Comparison of ENCODE assay signal across 33 cellular contexts in genomic region chr16:75629132-75629531, GRCh38. TPM values are rescaled to one million over a fixed set of nuclear protein-coding genes. Genes with fewer than 3 reads are reported as not detected.
DNase-seq lines count a peak whose midpoint lies in the region; ATAC-seq, FAIRE-seq and TF ChIP-seq lines count a peak whose summit lies in the region.
"Had no signal": no experiment of that assay in that cellular context is flagged by ENCODE, and none has a peak within 500 bp of the region (broad histone marks: within the 10 kb centered on the region; RNA-seq: fewer than 3 reads in every experiment).

No MANE protein-coding gene starts in this region.

- H3K4me3 Mint-ChIP-seq in T-helper 1 cell treated with Interleukin-12 subunit alpha and Interleukin-12 subunit beta and Interleukin-4 antibody, amounts not matched to agents 30 μg/mL and 1 μg/mL, for 36 hours = peak overlapping the region; percentile 11
- H3K4me3 Mint-ChIP-seq in activated naive CD8-positive, alpha-beta T cell treated with anti-CD3 and anti-CD28 coated beads, Interleukin-2, amount 50 U/mL, for 24 hours = no peak overlapping the region
- no peak overlapping the region for H3K4me3 Mint-ChIP-seq in stimulated activated memory B cell treated with anti-CD40 and anti-IgM and Interleukin-4, amounts not matched to agents 10 μg/mL and 1 μg/mL and 100 μg/mL, for 72 hours

- H3K4me3 ChIP-seq in HepG2 (replicated peaks in 1 of 3; ENCODE audit: insufficient read depth in 1 of 3, low read depth in 2 of 3, low read length in 3 of 3) (no peak overlapping the region), right lobe of liver (no peak overlapping the region), psoas muscle (no peak overlapping the region)
- H3K4me3 ChIP-seq: adrenal gland, body of pancreas, smooth muscle cell, tibial nerve had no signal

- no peak for ATAC-seq in HepG2
- ATAC-seq in right lobe of liver = no peak
- no peak for ATAC-seq in activated naive CD8-positive, alpha-beta T cell treated with anti-CD3 and anti-CD28 coated beads, Interleukin-2, amount 50 U/mL, for 24 hours
- no peak for ATAC-seq in stimulated activated memory B cell treated with anti-CD40 and anti-IgM and Interleukin-4, amounts not matched to agents 10 μg/mL and 1 μg/mL and 100 μg/mL, for 72 hours
- ATAC-seq in psoas muscle = no peak
- ATAC-seq: body of pancreas, HCT116 had no signal

- peaks cover 44 to 70% of the 10 kb centered on the region in 2 experiments for H3K36me3 ChIP-seq in HepG2 (replicated peaks in 1 of 2; ENCODE audit: control insufficient read depth in 1 of 2, insufficient read depth in 2 of 2, low read length in 2 of 2)
- peaks cover 9 to 84% (median 36%) of the 10 kb centered on the region in 4 donors for H3K36me3 ChIP-seq in right lobe of liver
- H3K36me3 ChIP-seq in psoas muscle (ENCODE audit: insufficient read depth in 1 of 2, low read depth in 1 of 2) = peaks cover 43 to 96% of the 10 kb centered on the region in 2 donors

- H3K4me1 ChIP-seq in HepG2 (ENCODE audit: insufficient read depth, low read length) (peaks cover 19% of the 10 kb centered on the region; the same call in 1 of the 2 replicates), right lobe of liver (no peaks in the 10 kb centered on the region), psoas muscle (no peaks in the 10 kb centered on the region)
- H3K4me1 ChIP-seq: adrenal gland, body of pancreas, tibial nerve had no signal

- H3K4me2 ChIP-seq in HepG2 (ENCODE audit: low read depth, low read length) = no peak overlapping the region
- H3K4me2 ChIP-seq: smooth muscle cell had no signal

- no peak for TF ChIP-seq RAD21 in HepG2 (CRISPR knock-in tag; IDR thresholded peaks at IDR 0.05)

- no peak for DNase-seq in T-helper 1 cell
- DNase-seq in HepG2 (ENCODE audit: low spot score) = no peak
- no peak for DNase-seq in right lobe of liver
- DNase-seq in activated naive CD8-positive, alpha-beta T cell treated with anti-CD3 and anti-CD28 coated beads, Interleukin-2, amount 50 U/mL, for 24 hours = no peak
- DNase-seq in psoas muscle = no peak
- DNase-seq in H54 (ENCODE audit: insufficient read length, low spot score) = no peak
- DNase-seq: activated T-cell treated with anti-CD3 and anti-CD28 coated beads, Interleukin-2, amount 50 U/mL, for 48 hours; body of pancreas; glutamatergic neuron; Karpas-422; MV-4-11; NCI-H1436 treated with DMSO at 0.1 percent for 48 hours; NCI-H446 treated with DMSO at 0.1 percent for 48 hours; NCI-H82; retina; RPMI8226; stimulated activated CD4-positive, alpha-beta T cell treated with anti-CD3 and anti-CD28 coated beads, Interleukin-2, amount 100 ng/mL, for 24 hours had no signal

- no peaks in the 10 kb centered on the region for H3K79me2 ChIP-seq in HepG2 (ENCODE audit: insufficient read depth, low read length)

- H3K27me3 ChIP-seq in HepG2 (ENCODE audit: control insufficient read depth in 1 of 2, insufficient read depth in 2 of 2, low read length in 2 of 2) (no peaks in the 10 kb centered on the region), right lobe of liver (no peaks in the 10 kb centered on the region), psoas muscle (ENCODE audit: insufficient read depth in 3 of 3, low read length in 2 of 3) (no peaks in the 10 kb centered on the region)
- H3K27me3 ChIP-seq: adrenal gland, body of pancreas, tibial nerve had no signal

- peak overlapping the region; percentile 58 for H3K27ac Mint-ChIP-seq in T-helper 1 cell treated with Interleukin-12 subunit alpha and Interleukin-12 subunit beta and Interleukin-4 antibody, amounts not matched to agents 30 μg/mL and 1 μg/mL, for 36 hours
- peak overlapping the region; percentile 73 for H3K27ac Mint-ChIP-seq in activated naive CD8-positive, alpha-beta T cell treated with anti-CD3 and anti-CD28 coated beads, Interleukin-2, amount 50 U/mL, for 24 hours
- H3K27ac Mint-ChIP-seq in stimulated activated memory B cell treated with anti-CD40 and anti-IgM and Interleukin-4, amounts not matched to agents 10 μg/mL and 1 μg/mL and 100 μg/mL, for 72 hours = peak overlapping the region; percentile 11

- FAIRE-seq in HepG2 (lab: Jason Lieb, UNC) (no peak), H54 (lab: Jason Lieb, UNC) (no peak)
- FAIRE-seq: GM12891, islet of Langerhans had no signal

- TF ChIP-seq EP300 in HepG2 (IDR thresholded peaks at IDR 0.05; ENCODE audit: low read depth in 2 of 2, low read length in 2 of 2) (no peak), HepG2 (CRISPR knock-in tag; IDR thresholded peaks at IDR 0.05; ENCODE audit: borderline replicate concordance) (no peak)

- TF ChIP-seq CTCF in HepG2 (CRISPR knock-in tag; IDR thresholded peaks at IDR 0.05) (no peak), right lobe of liver (IDR thresholded peaks at IDR 0.05) (no peak), psoas muscle (IDR thresholded peaks at IDR 0.05) (no peak)

- intact Hi-C loops in HepG2 (cut with micrococcal nuclease; ENCODE audit: unreplicated experiment) (no loop called here), right lobe of liver (cut with DNase I) (no loop called here), psoas muscle (cut with DNase I) (no loop called here)

- POLR2A ChIA-PET in HepG2 (lab: Yijun Ruan, JAX) = no interaction called here

- H3K27ac ChIP-seq in HepG2 (ENCODE audit: extremely low read length, insufficient read depth, low read length) = no peak overlapping the region
- no peak overlapping the region for H3K27ac ChIP-seq in right lobe of liver
- no peak overlapping the region for H3K27ac ChIP-seq in psoas muscle
- H3K27ac ChIP-seq: 22Rv1, adrenal gland, body of pancreas, tibial nerve, VCaP had no signal

- no TSS peak for BruUV-seq in HepG2 (replicated peaks; lab: Mats Ljungman, UMichigan)

- in situ Hi-C loops in HepG2 (cut with HindIII; ENCODE audit: extremely low pct_ligation_motif_present, low pct_unique_long_range_greater_than_20kb) = no loop called here

- H3K9me3 ChIP-seq in HepG2 (ENCODE audit: low read length) (no peaks in the 10 kb centered on the region), right lobe of liver (no peaks in the 10 kb centered on the region), psoas muscle (no peaks in the 10 kb centered on the region)
- H3K9me3 ChIP-seq: adrenal gland, body of pancreas, tibial nerve had no signal

- H3K9me3 Mint-ChIP-seq in T-helper 1 cell treated with Interleukin-12 subunit alpha and Interleukin-12 subunit beta and Interleukin-4 antibody, amounts not matched to agents 30 μg/mL and 1 μg/mL, for 36 hours = no peaks in the 10 kb centered on the region
- H3K9me3 Mint-ChIP-seq in activated naive CD8-positive, alpha-beta T cell treated with anti-CD3 and anti-CD28 coated beads, Interleukin-2, amount 50 U/mL, for 24 hours = no peaks in the 10 kb centered on the region
- no peaks in the 10 kb centered on the region for H3K9me3 Mint-ChIP-seq in stimulated activated memory B cell treated with anti-CD40 and anti-IgM and Interleukin-4, amounts not matched to agents 10 μg/mL and 1 μg/mL and 100 μg/mL, for 72 hours

- no peak overlapping the region for H2AFZ ChIP-seq in HepG2 (ENCODE audit: low read length)

- H3K9ac ChIP-seq in HepG2 (ENCODE audit: insufficient read depth, low read depth, low read length) = no peak overlapping the region

- H4K20me1 ChIP-seq in HepG2 (ENCODE audit: insufficient read depth, low read length) = no peaks in the 10 kb centered on the region

- H3K4me1 Mint-ChIP-seq in T-helper 1 cell treated with Interleukin-12 subunit alpha and Interleukin-12 subunit beta and Interleukin-4 antibody, amounts not matched to agents 30 μg/mL and 1 μg/mL, for 36 hours (ENCODE audit: low read depth) = peaks cover 32% of the 10 kb centered on the region
- H3K4me1 Mint-ChIP-seq in activated naive CD8-positive, alpha-beta T cell treated with anti-CD3 and anti-CD28 coated beads, Interleukin-2, amount 50 U/mL, for 24 hours = peaks cover 15% of the 10 kb centered on the region
- no peaks in the 10 kb centered on the region for H3K4me1 Mint-ChIP-seq in stimulated activated memory B cell treated with anti-CD40 and anti-IgM and Interleukin-4, amounts not matched to agents 10 μg/mL and 1 μg/mL and 100 μg/mL, for 72 hours

- H3K27me3 Mint-ChIP-seq in T-helper 1 cell treated with Interleukin-12 subunit alpha and Interleukin-12 subunit beta and Interleukin-4 antibody, amounts not matched to agents 30 μg/mL and 1 μg/mL, for 36 hours (ENCODE audit: low read depth) = no peaks in the 10 kb centered on the region
- no peaks in the 10 kb centered on the region for H3K27me3 Mint-ChIP-seq in activated naive CD8-positive, alpha-beta T cell treated with anti-CD3 and anti-CD28 coated beads, Interleukin-2, amount 50 U/mL, for 24 hours
- no peaks in the 10 kb centered on the region for H3K27me3 Mint-ChIP-seq in stimulated activated memory B cell treated with anti-CD40 and anti-IgM and Interleukin-4, amounts not matched to agents 10 μg/mL and 1 μg/mL and 100 μg/mL, for 72 hours

- CTCF ChIA-PET in HepG2 (lab: Yijun Ruan, JAX; ENCODE audit: low intra/inter-chr PET ratio, low total read pairs) = no interaction called here

- H3K36me3 Mint-ChIP-seq in T-helper 1 cell treated with Interleukin-12 subunit alpha and Interleukin-12 subunit beta and Interleukin-4 antibody, amounts not matched to agents 30 μg/mL and 1 μg/mL, for 36 hours (ENCODE audit: low read depth) = peaks cover 71% of the 10 kb centered on the region
- peaks cover 78% of the 10 kb centered on the region for H3K36me3 Mint-ChIP-seq in activated naive CD8-positive, alpha-beta T cell treated with anti-CD3 and anti-CD28 coated beads, Interleukin-2, amount 50 U/mL, for 24 hours (ENCODE audit: low read depth)
- H3K36me3 Mint-ChIP-seq in stimulated activated memory B cell treated with anti-CD40 and anti-IgM and Interleukin-4, amounts not matched to agents 10 μg/mL and 1 μg/mL and 100 μg/mL, for 72 hours = peaks cover 68% of the 10 kb centered on the region

- TF ChIP-seq POLR2A in HepG2 (IDR thresholded peaks at IDR 0.05; ENCODE audit: insufficient read depth in 1 of 2, low read depth in 2 of 2, low read length in 2 of 2) = no peak
- no peak for TF ChIP-seq POLR2A in right lobe of liver (IDR thresholded peaks at IDR 0.05)
- TF ChIP-seq POLR2A in H54 (IDR thresholded peaks at IDR 0.05; ENCODE audit: low read depth, low read length) = no peak

- WGBS in HepG2 (ENCODE audit: low lambda C conversion rate) = 98% methylated on average over 10 of the region's 10 CpGs
- 90% methylated on average over 10 of the region's 10 CpGs for WGBS in right lobe of liver (ENCODE audit: insufficient coverage, low coverage, low lambda C conversion rate, missing lambda C conversion rate)
- 88 to 89% (median 89%) methylated on average over 10 of the region's 10 CpGs for WGBS in psoas muscle, 3 donors

RNA-seq across cellular contexts. Expression of gene ADAT1, which starts 6.1 kb away (rescaled TPM):
- total RNA-seq in HepG2 (2016; rRNA removed; fragmentation: Illumina TruSeq; extraction: Trizol) (40.8 and 50.7 TPM in 2 replicates), right lobe of liver (10 to 100 TPM; 17.7 to 29.7 (median 20.7) TPM), psoas muscle (10 to 100 TPM; 15.6 to 25.3 (median 20.3) TPM)
- total RNA-seq in HepG2 (2016; cell fraction: cytosol; rRNA removed; fragmentation: Illumina TruSeq; extraction: Trizol; ENCODE audit: low read depth) = 13.1 and 19.3 TPM in 2 replicates
- 36.9 and 42.7 TPM in 2 replicates for total RNA-seq in HepG2 (2016; cell fraction: insoluble cytoplasmic fraction; rRNA removed; fragmentation: Illumina TruSeq; extraction: Trizol)
- 27.3 and 35.6 TPM in 2 replicates for total RNA-seq in HepG2 (2016; cell fraction: membrane; rRNA removed; fragmentation: Illumina TruSeq; extraction: Trizol)
- total RNA-seq in HepG2 (2016; cell fraction: nucleus; rRNA removed; fragmentation: Illumina TruSeq; extraction: Trizol) = 52.6 and 53.3 TPM in 2 replicates
- polyA plus RNA-seq in HepG2 (2011; rRNA removed) (15.5 and 18.4 TPM in 2 replicates), psoas muscle (10 to 100 TPM in 2 of 3 donors, 1 to 10 TPM in 1; 6.9 to 26.1 (median 14.7) TPM)
- polyA plus RNA-seq in HepG2 (2011; cell fraction: cytosol; rRNA removed) = 12.6 and 18.0 TPM in 2 replicates
- polyA plus RNA-seq in HepG2 (2011; cell fraction: nucleus; rRNA removed) = 16.4 and 28.9 TPM in 2 replicates
- polyA plus RNA-seq in HepG2 (2012) = 15.1 and 16.1 TPM in 2 replicates
- 3.0 and 3.6 TPM in 2 replicates for polyA plus RNA-seq in HepG2 (2016; cell fraction: cytosol; fragmentation: Illumina TruSeq; extraction: Trizol; ENCODE audit: low read depth)
- 29.9 and 30.3 TPM in 2 replicates for polyA plus RNA-seq in HepG2 (2016; cell fraction: insoluble cytoplasmic fraction; fragmentation: Illumina TruSeq; extraction: Trizol; ENCODE audit: low read depth)
- 11.9 and 13.6 TPM in 2 replicates for polyA plus RNA-seq in HepG2 (2016; cell fraction: membrane; fragmentation: Illumina TruSeq; extraction: Trizol; ENCODE audit: low read depth)
- 56.7 and 65.5 TPM in 2 replicates for polyA plus RNA-seq in HepG2 (2016; cell fraction: nucleus; fragmentation: Illumina TruSeq; extraction: Trizol; ENCODE audit: insufficient read depth, low read depth)
- polyA minus RNA-seq in HepG2 (2011; rRNA and poly(A)+ RNA removed; ENCODE audit: low replicate concordance) = 23.3 and 62.1 TPM in 2 replicates
- polyA minus RNA-seq in HepG2 (2011; cell fraction: cytosol; rRNA and poly(A)+ RNA removed) = 12.8 and 13.9 TPM in 2 replicates
- polyA minus RNA-seq in HepG2 (2011; cell fraction: nucleus; rRNA and poly(A)+ RNA removed) = 32.4 and 41.4 TPM in 2 replicates

RNA-seq across cellular contexts. Expression of gene KARS1, which starts 18.3 kb away (rescaled TPM):
- total RNA-seq in HepG2 (2016; rRNA removed; fragmentation: Illumina TruSeq; extraction: Trizol) = 276 and 379 TPM in 2 replicates
- 95.8 and 98.0 TPM in 2 replicates for total RNA-seq in HepG2 (2016; cell fraction: cytosol; rRNA removed; fragmentation: Illumina TruSeq; extraction: Trizol; ENCODE audit: low read depth)
- 278 and 398 TPM in 2 replicates for total RNA-seq in HepG2 (2016; cell fraction: insoluble cytoplasmic fraction; rRNA removed; fragmentation: Illumina TruSeq; extraction: Trizol)
- 157 and 166 TPM in 2 replicates for total RNA-seq in HepG2 (2016; cell fraction: membrane; rRNA removed; fragmentation: Illumina TruSeq; extraction: Trizol)
- 113 and 115 TPM in 2 replicates for total RNA-seq in HepG2 (2016; cell fraction: nucleus; rRNA removed; fragmentation: Illumina TruSeq; extraction: Trizol)
- 111 and 141 TPM in 2 replicates for polyA plus RNA-seq in HepG2 (2011; rRNA removed)
- polyA plus RNA-seq in HepG2 (2011; cell fraction: cytosol; rRNA removed) = 112 and 133 TPM in 2 replicates
- polyA plus RNA-seq in HepG2 (2011; cell fraction: nucleus; rRNA removed) = 47.2 and 50.5 TPM in 2 replicates
- 147 and 191 TPM in 2 replicates for polyA plus RNA-seq in HepG2 (2012)
- 70.1 and 76.3 TPM in 2 replicates for polyA plus RNA-seq in HepG2 (2016; cell fraction: cytosol; fragmentation: Illumina TruSeq; extraction: Trizol; ENCODE audit: low read depth)
- polyA plus RNA-seq in HepG2 (2016; cell fraction: insoluble cytoplasmic fraction; fragmentation: Illumina TruSeq; extraction: Trizol; ENCODE audit: low read depth) = 373 and 381 TPM in 2 replicates
- 126 and 136 TPM in 2 replicates for polyA plus RNA-seq in HepG2 (2016; cell fraction: membrane; fragmentation: Illumina TruSeq; extraction: Trizol; ENCODE audit: low read depth)
- polyA plus RNA-seq in HepG2 (2016; cell fraction: nucleus; fragmentation: Illumina TruSeq; extraction: Trizol; ENCODE audit: insufficient read depth, low read depth) = 131 and 143 TPM in 2 replicates
- 97.4 and 136 TPM in 2 replicates for polyA minus RNA-seq in HepG2 (2011; rRNA and poly(A)+ RNA removed; ENCODE audit: low replicate concordance)
- polyA minus RNA-seq in HepG2 (2011; cell fraction: cytosol; rRNA and poly(A)+ RNA removed) = 71.7 and 75.4 TPM in 2 replicates
- polyA minus RNA-seq in HepG2 (2011; cell fraction: nucleus; rRNA and poly(A)+ RNA removed) = 102 and 113 TPM in 2 replicates
- total RNA-seq in right lobe of liver = 10 to 100 TPM; 40.0 to 85.0 (median 53.8) TPM
- total RNA-seq in psoas muscle = 100 to 1,000 TPM; 162 to 185 (median 178) TPM
- 100 to 1,000 TPM; 172 to 232 (median 208) TPM for polyA plus RNA-seq in psoas muscle

RNA-seq across cellular contexts. Expression of gene TERF2IP, which starts 18.4 kb away (rescaled TPM):
- total RNA-seq in HepG2 (2016; rRNA removed; fragmentation: Illumina TruSeq; extraction: Trizol) = 50.2 and 53.1 TPM in 2 replicates
- total RNA-seq in HepG2 (2016; cell fraction: cytosol; rRNA removed; fragmentation: Illumina TruSeq; extraction: Trizol; ENCODE audit: low read depth) = 4.5 and 5.6 TPM in 2 replicates
- 47.0 and 50.4 TPM in 2 replicates for total RNA-seq in HepG2 (2016; cell fraction: insoluble cytoplasmic fraction; rRNA removed; fragmentation: Illumina TruSeq; extraction: Trizol)
- 15.4 and 16.3 TPM in 2 replicates for total RNA-seq in HepG2 (2016; cell fraction: membrane; rRNA removed; fragmentation: Illumina TruSeq; extraction: Trizol)
- total RNA-seq in HepG2 (2016; cell fraction: nucleus; rRNA removed; fragmentation: Illumina TruSeq; extraction: Trizol) = 22.0 and 25.2 TPM in 2 replicates
- polyA plus RNA-seq in HepG2 (2011; rRNA removed) = 22.5 and 26.4 TPM in 2 replicates
- 20.9 and 23.4 TPM in 2 replicates for polyA plus RNA-seq in HepG2 (2011; cell fraction: cytosol; rRNA removed)
- polyA plus RNA-seq in HepG2 (2011; cell fraction: nucleus; rRNA removed) = 16.9 and 23.8 TPM in 2 replicates
- polyA plus RNA-seq in HepG2 (2012) = 51.0 and 52.3 TPM in 2 replicates
- 4.3 and 4.4 TPM in 2 replicates for polyA plus RNA-seq in HepG2 (2016; cell fraction: cytosol; fragmentation: Illumina TruSeq; extraction: Trizol; ENCODE audit: low read depth)
- polyA plus RNA-seq in HepG2 (2016; cell fraction: insoluble cytoplasmic fraction; fragmentation: Illumina TruSeq; extraction: Trizol; ENCODE audit: low read depth) = 59.2 and 60.0 TPM in 2 replicates
- polyA plus RNA-seq in HepG2 (2016; cell fraction: membrane; fragmentation: Illumina TruSeq; extraction: Trizol; ENCODE audit: low read depth) = 10.4 and 10.7 TPM in 2 replicates
- 40.1 and 43.8 TPM in 2 replicates for polyA plus RNA-seq in HepG2 (2016; cell fraction: nucleus; fragmentation: Illumina TruSeq; extraction: Trizol; ENCODE audit: insufficient read depth, low read depth)
- 7.3 and 15.7 TPM in 2 replicates for polyA minus RNA-seq in HepG2 (2011; rRNA and poly(A)+ RNA removed; ENCODE audit: low replicate concordance)
- polyA minus RNA-seq in HepG2 (2011; cell fraction: cytosol; rRNA and poly(A)+ RNA removed) = 20.4 and 22.3 TPM in 2 replicates
- 20.6 and 21.0 TPM in 2 replicates for polyA minus RNA-seq in HepG2 (2011; cell fraction: nucleus; rRNA and poly(A)+ RNA removed)
- 10 to 100 TPM; 16.0 to 25.1 (median 23.2) TPM for total RNA-seq in right lobe of liver
- 10 to 100 TPM; 48.0 to 59.0 (median 56.6) TPM for total RNA-seq in psoas muscle
- polyA plus RNA-seq in psoas muscle = 10 to 100 TPM; 29.8 to 56.5 (median 45.8) TPM

RNA-seq across cellular contexts. Expression of gene CPHXL2, which starts 47.7 kb away (rescaled TPM):
- total RNA-seq in HepG2 (2016; rRNA removed; fragmentation: Illumina TruSeq; extraction: Trizol) = not detected in 2 replicates
- not detected in 2 replicates for total RNA-seq in HepG2 (2016; cell fraction: cytosol; rRNA removed; fragmentation: Illumina TruSeq; extraction: Trizol; ENCODE audit: low read depth)
- total RNA-seq in HepG2 (2016; cell fraction: insoluble cytoplasmic fraction; rRNA removed; fragmentation: Illumina TruSeq; extraction: Trizol) = not detected in 2 replicates
- not detected in 2 replicates for total RNA-seq in HepG2 (2016; cell fraction: membrane; rRNA removed; fragmentation: Illumina TruSeq; extraction: Trizol)
- not detected in 2 replicates for total RNA-seq in HepG2 (2016; cell fraction: nucleus; rRNA removed; fragmentation: Illumina TruSeq; extraction: Trizol)
- polyA plus RNA-seq in HepG2 (2011; rRNA removed) = not detected in 2 replicates
- not detected in 2 replicates for polyA plus RNA-seq in HepG2 (2011; cell fraction: cytosol; rRNA removed)
- polyA plus RNA-seq in HepG2 (2011; cell fraction: nucleus; rRNA removed) = not detected in 2 replicates
- polyA plus RNA-seq in HepG2 (2012) = not detected in 2 replicates
- polyA plus RNA-seq in HepG2 (2016; cell fraction: cytosol; fragmentation: Illumina TruSeq; extraction: Trizol; ENCODE audit: low read depth) = not detected in 2 replicates
- polyA plus RNA-seq in HepG2 (2016; cell fraction: insoluble cytoplasmic fraction; fragmentation: Illumina TruSeq; extraction: Trizol; ENCODE audit: low read depth) = not detected in 2 replicates
- not detected in 2 replicates for polyA plus RNA-seq in HepG2 (2016; cell fraction: membrane; fragmentation: Illumina TruSeq; extraction: Trizol; ENCODE audit: low read depth)
- not detected in 2 replicates for polyA plus RNA-seq in HepG2 (2016; cell fraction: nucleus; fragmentation: Illumina TruSeq; extraction: Trizol; ENCODE audit: insufficient read depth, low read depth)
- polyA minus RNA-seq in HepG2 (2011; rRNA and poly(A)+ RNA removed; ENCODE audit: low replicate concordance) = not detected in 2 replicates
- not detected in 2 replicates for polyA minus RNA-seq in HepG2 (2011; cell fraction: cytosol; rRNA and poly(A)+ RNA removed)
- polyA minus RNA-seq in HepG2 (2011; cell fraction: nucleus; rRNA and poly(A)+ RNA removed) = not detected in 2 replicates
- not detected for total RNA-seq in right lobe of liver
- total RNA-seq in psoas muscle = not detected
- polyA plus RNA-seq in psoas muscle = not detected
- total RNA-seq: adrenal gland; body of pancreas; chondrocyte; epithelial cell of proximal tubule; liver; osteocyte; SK-MEL-5; smooth muscle cell; T-helper 1 cell treated with Interleukin-12 subunit alpha and Interleukin-12 subunit beta and Interleukin-4 antibody, amounts not matched to agents 30 ng/mL and 1 ng/mL, for 36 hours; tibial nerve had no signal
- polyA plus RNA-seq: adrenal gland, liver, smooth muscle cell had no signal

Comparison
In these comparisons a context has a peak if more than half of its experiments do, and no peak if none do; other contexts are left out.
1. H3K27ac Mint-ChIP-seq: peak in every context shown above with its lines; median percentile 73 in activated naive CD8-positive, alpha-beta T cell treated with anti-CD3 and anti-CD28 coated beads, Interleukin-2, amount 50 U/mL, for 24 hours; 58 in T-helper 1 cell treated with Interleukin-12 subunit alpha and Interleukin-12 subunit beta and Interleukin-4 antibody, amounts not matched to agents 30 μg/mL and 1 μg/mL, for 36 hours; 11 in stimulated activated memory B cell treated with anti-CD40 and anti-IgM and Interleukin-4, amounts not matched to agents 10 μg/mL and 1 μg/mL and 100 μg/mL, for 72 hours.